10 cellular contexts compared by ENCODE assay signal in genomic region chr19:2057484-2058469, GRCh38. TPM values are rescaled to one million over a fixed set of nuclear protein-coding genes. Genes with fewer than 3 reads are reported as not detected.
DNase-seq lines count a peak whose midpoint lies in the region; ATAC-seq and TF ChIP-seq lines count a peak whose summit lies in the region.
"Had no signal": no experiment of that assay in that cellular context is flagged by ENCODE, and none has a peak within 500 bp of the region (broad histone marks: within the 10 kb centered on the region; RNA-seq: fewer than 3 reads in every experiment).

No MANE protein-coding gene starts in this region.

- no peaks in the 10 kb centered on the region for H3K9me3 ChIP-seq in naive thymus-derived CD4-positive, alpha-beta T cell (ENCODE audit: control insufficient read depth in 2 of 3, low read length in 3 of 3)
- H3K9me3 ChIP-seq in vagina = no peaks in the 10 kb centered on the region

- H3K4me1 Mint-ChIP-seq in MCF 10A (ENCODE audit: insufficient read depth, unreplicated experiment) = peaks cover 20% of the 10 kb centered on the region
- peaks cover 28 to 70% (median 41%) of the 10 kb centered on the region in 7 donors for H3K4me1 Mint-ChIP-seq in naive thymus-derived CD4-positive, alpha-beta T cell

- ATAC-seq in Right ventricle myocardium inferior = no peak
- no peak for ATAC-seq in naive thymus-derived CD4-positive, alpha-beta T cell

- CTCF ChIA-PET in MCF 10A (lab: Yijun Ruan, JAX) = interaction anchor here (1.1 kb wide), 2 partner anchors 12 to 38 kb away, joined by 3 to 9 read pairs; no protein-coding TSS in a partner anchor
- CTCF ChIA-PET in naive thymus-derived CD4-positive, alpha-beta T cell (lab: Charles Lee) = no interaction called here

- DNase-seq in Right ventricle myocardium inferior (ENCODE audit: missing footprints) (peak; percentile 63), cardiac septum (ENCODE audit: low spot score) (no peak), MCF 10A (ENCODE audit: unreplicated experiment) (no peak), vagina (ENCODE audit: extremely low spot score in 2 of 2) (no peak), SIG-M5 treated with dmso at 0.1 percent for 504 hours (lab: John Stamatoyannopoulos, UW; ENCODE audit: unreplicated experiment) (no peak), epidermal melanocyte (ENCODE audit: insufficient read length, low spot score) (no peak), NOMO-1 treated with dmso at 0.1 percent for 144 hours (lab: John Stamatoyannopoulos, UW; ENCODE audit: unreplicated experiment) (no peak)
- no peak for DNase-seq in naive thymus-derived CD4-positive, alpha-beta T cell
- DNase-seq: NCI-H1417 treated with DMSO at 0.1 percent for 48 hours, T1000 had no signal

- no peak for TF ChIP-seq POLR2A in vagina (IDR thresholded peaks at IDR 0.05)

- peaks cover 38 to 64% of the 10 kb centered on the region in 2 donors for H3K4me1 ChIP-seq in naive thymus-derived CD4-positive, alpha-beta T cell (ENCODE audit: control insufficient read depth in 2 of 2, insufficient read depth in 2 of 2, low read length in 2 of 2)
- peaks cover 91% of the 10 kb centered on the region for H3K4me1 ChIP-seq in vagina

- no peak overlapping the region for H3K4me3 ChIP-seq in naive thymus-derived CD4-positive, alpha-beta T cell (ENCODE audit: low read length)
- no peak overlapping the region for H3K4me3 ChIP-seq in vagina

- no peak overlapping the region for H3K4me3 Mint-ChIP-seq in MCF 10A (ENCODE audit: unreplicated experiment)
- H3K4me3 Mint-ChIP-seq in naive thymus-derived CD4-positive, alpha-beta T cell = peak overlapping the region in 9 of 10 donors; percentile 14 to 79 (median 60)

- BruUV-seq in MCF 10A (replicated peaks; lab: Mats Ljungman, UMichigan) = no TSS peak

- H3K36me3 Mint-ChIP-seq in MCF 10A (ENCODE audit: insufficient read depth, unreplicated experiment) = no peaks in the 10 kb centered on the region
- no peaks in the 10 kb centered on the region for H3K36me3 Mint-ChIP-seq in naive thymus-derived CD4-positive, alpha-beta T cell

- H3K27ac ChIP-seq in naive thymus-derived CD4-positive, alpha-beta T cell (ENCODE audit: low read depth, low read length) = peak overlapping the region; percentile 99
- peak overlapping the region; percentile 99 for H3K27ac ChIP-seq in vagina

- H3K27me3 ChIP-seq in naive thymus-derived CD4-positive, alpha-beta T cell (ENCODE audit: control insufficient read depth in 2 of 2, insufficient read depth in 2 of 2, low read length in 2 of 2) = no peaks in the 10 kb centered on the region
- H3K27me3 ChIP-seq in vagina = no peaks in the 10 kb centered on the region

- no peaks in the 10 kb centered on the region for H3K9me3 Mint-ChIP-seq in MCF 10A (ENCODE audit: unreplicated experiment)
- peaks cover 0 to 4% (median 0%) of the 10 kb centered on the region in 11 donors for H3K9me3 Mint-ChIP-seq in naive thymus-derived CD4-positive, alpha-beta T cell

- peak overlapping the region; percentile 91 for H3K27ac Mint-ChIP-seq in MCF 10A (ENCODE audit: low read depth, unreplicated experiment)
- peak overlapping the region; percentile 76 to 92 (median 88) for H3K27ac Mint-ChIP-seq in naive thymus-derived CD4-positive, alpha-beta T cell

- no peak for TF ChIP-seq CTCF in MCF 10A (IDR thresholded peaks at IDR 0.05; ENCODE audit: unreplicated experiment)
- no peak for TF ChIP-seq CTCF in vagina (IDR thresholded peaks at IDR 0.05)

- intact Hi-C loops in Right ventricle myocardium inferior (cut with DNase I) = no loop called here
- intact Hi-C loops in cardiac septum (cut with DNase I) = no loop called here
- intact Hi-C loops in MCF 10A (cut with micrococcal nuclease) = no loop called here
- intact Hi-C loops in naive thymus-derived CD4-positive, alpha-beta T cell (cut with micrococcal nuclease) = no loop called here
- intact Hi-C loops in vagina (cut with DNase I) = no loop called here

- POLR2A ChIA-PET in MCF 10A (lab: Yijun Ruan, JAX) = interaction anchor here (0.9 to 1.5 kb wide), 2 partner anchors 8 to 26 kb away, joined by 3 to 5 read pairs; no protein-coding TSS in a partner anchor
- POLR2A ChIA-PET in naive thymus-derived CD4-positive, alpha-beta T cell (lab: Charles Lee) = interaction anchor here (0.6 to 1.5 kb wide), 5 partner anchors 17 to 75 kb away, joined by 3 to 8 read pairs (median 4); no protein-coding TSS in a partner anchor

- no peaks in the 10 kb centered on the region for H3K36me3 ChIP-seq in naive thymus-derived CD4-positive, alpha-beta T cell (ENCODE audit: control insufficient read depth in 2 of 3, insufficient read depth in 3 of 3, low read length in 3 of 3)
- no peaks in the 10 kb centered on the region for H3K36me3 ChIP-seq in vagina

- H3K27me3 Mint-ChIP-seq in MCF 10A (ENCODE audit: insufficient read depth, unreplicated experiment) = no peaks in the 10 kb centered on the region
- H3K27me3 Mint-ChIP-seq in naive thymus-derived CD4-positive, alpha-beta T cell = no peaks in the 10 kb centered on the region

RNA-seq across cellular contexts. Expression of gene MKNK2, which starts 6.7 kb away (rescaled TPM):
- total RNA-seq in Right ventricle myocardium inferior (234 TPM), cardiac septum (122 TPM), MCF 10A (2022) (146 and 224 TPM in 2 replicates), vagina (185 TPM)
- 100 to 1,000 TPM; 190 to 347 (median 238) TPM for total RNA-seq in naive thymus-derived CD4-positive, alpha-beta T cell
- 10 to 100 TPM; 28.8 to 52.9 TPM for polyA plus RNA-seq in naive thymus-derived CD4-positive, alpha-beta T cell

RNA-seq across cellular contexts. Expression of gene MOB3A, which starts 38.3 kb away (rescaled TPM):
- 14.3 TPM for total RNA-seq in Right ventricle myocardium inferior
- total RNA-seq in cardiac septum = 17.0 TPM
- total RNA-seq in MCF 10A (2022) = 40.9 and 47.2 TPM in 2 replicates
- total RNA-seq in naive thymus-derived CD4-positive, alpha-beta T cell = 100 to 1,000 TPM in 4 of 5 experiments, 10 to 100 TPM in 1; 93.2 to 269 (median 117) TPM
- polyA plus RNA-seq in naive thymus-derived CD4-positive, alpha-beta T cell = 100 to 1,000 TPM in 1 of 2 donors, 10 to 100 TPM in 1; 49.5 to 114 TPM
- 50.6 TPM for total RNA-seq in vagina

RNA-seq across cellular contexts. Expression of gene IZUMO4, which starts 38.9 kb away (rescaled TPM):
- 1.4 TPM for total RNA-seq in Right ventricle myocardium inferior
- total RNA-seq in cardiac septum = 4.3 TPM
- total RNA-seq in MCF 10A (2022) = 3.1 and 5.3 TPM in 2 replicates
- 10 to 100 TPM; 12.2 to 26.8 (median 15.7) TPM for total RNA-seq in naive thymus-derived CD4-positive, alpha-beta T cell
- polyA plus RNA-seq in naive thymus-derived CD4-positive, alpha-beta T cell = 1 to 10 TPM in 1 of 2 donors, under 1 TPM in 1; 0.73 to 1.9 TPM
- total RNA-seq in vagina = 7.9 TPM

RNA-seq across cellular contexts. Expression of gene BTBD2, which starts 42.3 kb away (rescaled TPM):
- total RNA-seq in Right ventricle myocardium inferior (48.7 TPM), cardiac septum (60.5 TPM), MCF 10A (2022) (53.1 and 53.4 TPM in 2 replicates), vagina (81.5 TPM)
- 10 to 100 TPM; 53.0 to 70.8 (median 67.5) TPM for total RNA-seq in naive thymus-derived CD4-positive, alpha-beta T cell
- polyA plus RNA-seq in naive thymus-derived CD4-positive, alpha-beta T cell = 1 to 10 TPM; 5.2 to 6.5 TPM
